Comparison of ENCODE assay signal across 2 cellular contexts in the genomic region with DNA sequence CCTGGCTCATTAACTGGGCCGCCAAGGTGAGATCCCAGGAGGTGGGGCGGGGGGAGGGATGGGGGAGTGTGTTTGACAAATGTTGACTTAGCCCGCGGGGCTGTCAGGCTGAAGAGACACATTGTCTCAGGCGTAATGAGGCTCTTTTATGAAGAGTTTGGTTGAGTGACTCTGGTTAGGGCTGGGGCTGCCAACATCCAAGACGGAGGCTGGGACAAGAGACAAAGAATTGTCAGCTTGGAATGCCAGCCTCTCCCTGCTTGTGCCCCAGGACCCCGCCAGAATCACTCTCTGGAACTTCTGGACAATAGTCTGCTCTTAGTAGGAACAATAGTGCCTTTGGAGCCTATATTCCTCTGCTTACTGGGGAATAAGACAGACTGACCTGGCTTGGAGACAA.
A peak's percentile ranks its signal among the peaks of the same experiment; 100 is the strongest.
TF ChIP-seq lines count a peak whose summit lies in the region.

No MANE protein-coding gene starts in this region.

TF ChIP-seq in HepG2, 621 proteins besides CTCF, POLR2A, EP300 and RAD21:
- TF ChIP-seq NONO (IDR thresholded peaks at IDR 0.05) (no peak), NONO (CRISPR knock-in tag; conservative IDR thresholded peaks at IDR 0.05) (no peak), SOX6 (IDR thresholded peaks at IDR 0.05) (no peak), SOX6 (CRISPR knock-in tag; IDR thresholded peaks at IDR 0.05) (0 out of 2 replicates have a peak, but pooled peaks have one; percentile 24), SOX13 (IDR thresholded peaks at IDR 0.05) (no peak), SOX13 (CRISPR knock-in tag; conservative IDR thresholded peaks at IDR 0.05 in 1 of 2, IDR thresholded peaks at IDR 0.05 in 1 of 2) (peak in 1 of 2 experiments; percentile 66; a peak in 2 of 4 replicates), ZNF329 (CRISPR knock-in tag; IDR thresholded peaks at IDR 0.05; ENCODE audit: low read depth) (no peak), XBP1 (CRISPR knock-in tag; IDR thresholded peaks at IDR 0.05) (no peak), SMARCC2 (IDR thresholded peaks at IDR 0.05) (no peak), ADNP (CRISPR knock-in tag; IDR thresholded peaks at IDR 0.05) (no peak), ZFX (CRISPR knock-in tag; IDR thresholded peaks at IDR 0.05; ENCODE audit: low read depth) (no peak), ARNT (IDR thresholded peaks at IDR 0.05) (no peak), SP2 (CRISPR knock-in tag; IDR thresholded peaks at IDR 0.05) (no peak), CAMTA2 (CRISPR knock-in tag; IDR thresholded peaks at IDR 0.05; ENCODE audit: borderline replicate concordance) (no peak), ZNF75D (CRISPR knock-in tag; IDR thresholded peaks at IDR 0.05; ENCODE audit: borderline replicate concordance) (no peak), ZNF589 (CRISPR knock-in tag; conservative IDR thresholded peaks at IDR 0.05) (no peak), PITX1 (CRISPR knock-in tag; IDR thresholded peaks at IDR 0.05) (no peak), ZFY (CRISPR knock-in tag; IDR thresholded peaks at IDR 0.05) (no peak), ZNF331 (CRISPR knock-in tag; IDR thresholded peaks at IDR 0.05) (0 out of 2 replicates have a peak, but pooled peaks have one; percentile 19), MTF2 (CRISPR knock-in tag; IDR thresholded peaks at IDR 0.05; ENCODE audit: borderline replicate concordance) (no peak), ZNF570 (CRISPR knock-in tag; IDR thresholded peaks at IDR 0.05; ENCODE audit: borderline replicate concordance) (no peak)
- TF ChIP-seq, protein P1, sequence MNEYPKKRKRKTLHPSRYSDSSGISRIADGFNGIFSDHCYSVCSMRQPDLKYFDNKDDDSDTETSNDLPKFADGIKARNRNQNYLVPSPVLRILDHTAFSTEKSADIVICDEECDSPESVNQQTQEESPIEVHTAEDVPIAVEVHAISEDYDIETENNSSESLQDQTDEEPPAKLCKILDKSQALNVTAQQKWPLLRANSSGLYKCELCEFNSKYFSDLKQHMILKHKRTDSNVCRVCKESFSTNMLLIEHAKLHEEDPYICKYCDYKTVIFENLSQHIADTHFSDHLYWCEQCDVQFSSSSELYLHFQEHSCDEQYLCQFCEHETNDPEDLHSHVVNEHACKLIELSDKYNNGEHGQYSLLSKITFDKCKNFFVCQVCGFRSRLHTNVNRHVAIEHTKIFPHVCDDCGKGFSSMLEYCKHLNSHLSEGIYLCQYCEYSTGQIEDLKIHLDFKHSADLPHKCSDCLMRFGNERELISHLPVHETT (CRISPR knock-in tag; conservative IDR thresholded peaks at IDR 0.05) = no peak
- TF ChIP-seq, protein P2, sequence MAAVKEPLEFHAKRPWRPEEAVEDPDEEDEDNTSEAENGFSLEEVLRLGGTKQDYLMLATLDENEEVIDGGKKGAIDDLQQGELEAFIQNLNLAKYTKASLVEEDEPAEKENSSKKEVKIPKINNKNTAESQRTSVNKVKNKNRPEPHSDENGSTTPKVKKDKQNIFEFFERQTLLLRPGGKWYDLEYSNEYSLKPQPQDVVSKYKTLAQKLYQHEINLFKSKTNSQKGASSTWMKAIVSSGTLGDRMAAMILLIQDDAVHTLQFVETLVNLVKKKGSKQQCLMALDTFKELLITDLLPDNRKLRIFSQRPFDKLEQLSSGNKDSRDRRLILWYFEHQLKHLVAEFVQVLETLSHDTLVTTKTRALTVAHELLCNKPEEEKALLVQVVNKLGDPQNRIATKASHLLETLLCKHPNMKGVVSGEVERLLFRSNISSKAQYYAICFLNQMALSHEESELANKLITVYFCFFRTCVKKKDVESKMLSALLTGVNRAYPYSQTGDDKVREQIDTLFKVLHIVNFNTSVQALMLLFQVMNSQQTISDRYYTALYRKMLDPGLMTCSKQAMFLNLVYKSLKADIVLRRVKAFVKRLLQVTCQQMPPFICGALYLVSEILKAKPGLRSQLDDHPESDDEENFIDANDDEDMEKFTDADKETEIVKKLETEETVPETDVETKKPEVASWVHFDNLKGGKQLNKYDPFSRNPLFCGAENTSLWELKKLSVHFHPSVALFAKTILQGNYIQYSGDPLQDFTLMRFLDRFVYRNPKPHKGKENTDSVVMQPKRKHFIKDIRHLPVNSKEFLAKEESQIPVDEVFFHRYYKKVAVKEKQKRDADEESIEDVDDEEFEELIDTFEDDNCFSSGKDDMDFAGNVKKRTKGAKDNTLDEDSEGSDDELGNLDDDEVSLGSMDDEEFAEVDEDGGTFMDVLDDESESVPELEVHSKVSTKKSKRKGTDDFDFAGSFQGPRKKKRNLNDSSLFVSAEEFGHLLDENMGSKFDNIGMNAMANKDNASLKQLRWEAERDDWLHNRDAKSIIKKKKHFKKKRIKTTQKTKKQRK (IDR thresholded peaks at IDR 0.05; ENCODE audit: low read length) = no peak
- TF ChIP-seq, protein P3, sequence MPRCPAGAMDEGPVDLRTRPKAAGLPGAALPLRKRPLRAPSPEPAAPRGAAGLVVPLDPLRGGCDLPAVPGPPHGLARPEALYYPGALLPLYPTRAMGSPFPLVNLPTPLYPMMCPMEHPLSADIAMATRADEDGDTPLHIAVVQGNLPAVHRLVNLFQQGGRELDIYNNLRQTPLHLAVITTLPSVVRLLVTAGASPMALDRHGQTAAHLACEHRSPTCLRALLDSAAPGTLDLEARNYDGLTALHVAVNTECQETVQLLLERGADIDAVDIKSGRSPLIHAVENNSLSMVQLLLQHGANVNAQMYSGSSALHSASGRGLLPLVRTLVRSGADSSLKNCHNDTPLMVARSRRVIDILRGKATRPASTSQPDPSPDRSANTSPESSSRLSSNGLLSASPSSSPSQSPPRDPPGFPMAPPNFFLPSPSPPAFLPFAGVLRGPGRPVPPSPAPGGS (CRISPR knock-in tag; IDR thresholded peaks at IDR 0.05) = no peak
- TF ChIP-seq, protein P4, sequence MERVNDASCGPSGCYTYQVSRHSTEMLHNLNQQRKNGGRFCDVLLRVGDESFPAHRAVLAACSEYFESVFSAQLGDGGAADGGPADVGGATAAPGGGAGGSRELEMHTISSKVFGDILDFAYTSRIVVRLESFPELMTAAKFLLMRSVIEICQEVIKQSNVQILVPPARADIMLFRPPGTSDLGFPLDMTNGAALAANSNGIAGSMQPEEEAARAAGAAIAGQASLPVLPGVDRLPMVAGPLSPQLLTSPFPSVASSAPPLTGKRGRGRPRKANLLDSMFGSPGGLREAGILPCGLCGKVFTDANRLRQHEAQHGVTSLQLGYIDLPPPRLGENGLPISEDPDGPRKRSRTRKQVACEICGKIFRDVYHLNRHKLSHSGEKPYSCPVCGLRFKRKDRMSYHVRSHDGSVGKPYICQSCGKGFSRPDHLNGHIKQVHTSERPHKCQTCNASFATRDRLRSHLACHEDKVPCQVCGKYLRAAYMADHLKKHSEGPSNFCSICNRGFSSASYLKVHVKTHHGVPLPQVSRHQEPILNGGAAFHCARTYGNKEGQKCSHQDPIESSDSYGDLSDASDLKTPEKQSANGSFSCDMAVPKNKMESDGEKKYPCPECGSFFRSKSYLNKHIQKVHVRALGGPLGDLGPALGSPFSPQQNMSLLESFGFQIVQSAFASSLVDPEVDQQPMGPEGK (CRISPR knock-in tag; IDR thresholded peaks at IDR 0.05) = peak; percentile 43; the same call in 1 of the 2 replicates
TF ChIP-seq in HepG2: peak in this region for 4.

TF ChIP-seq in HEK293T, 16 proteins besides CTCF, POLR2A, EP300 and RAD21:
- TF ChIP-seq FOXA1 (IDR thresholded peaks at IDR 0.05) = no peak
- TF ChIP-seq CTBP1 (IDR thresholded peaks at IDR 0.05; ENCODE audit: borderline replicate concordance) = no peak
- no peak for TF ChIP-seq ELF4 (IDR thresholded peaks at IDR 0.05)
- no peak for TF ChIP-seq SP1 (IDR thresholded peaks at IDR 0.05)
- TF ChIP-seq LEF1 (IDR thresholded peaks at IDR 0.05; ENCODE audit: borderline replicate concordance) = no peak
- TF ChIP-seq ARNT (IDR thresholded peaks at IDR 0.05) = no peak
- TF ChIP-seq L3MBTL2 (conservative IDR thresholded peaks at IDR 0.05) = no peak
